In the genomic region with DNA sequence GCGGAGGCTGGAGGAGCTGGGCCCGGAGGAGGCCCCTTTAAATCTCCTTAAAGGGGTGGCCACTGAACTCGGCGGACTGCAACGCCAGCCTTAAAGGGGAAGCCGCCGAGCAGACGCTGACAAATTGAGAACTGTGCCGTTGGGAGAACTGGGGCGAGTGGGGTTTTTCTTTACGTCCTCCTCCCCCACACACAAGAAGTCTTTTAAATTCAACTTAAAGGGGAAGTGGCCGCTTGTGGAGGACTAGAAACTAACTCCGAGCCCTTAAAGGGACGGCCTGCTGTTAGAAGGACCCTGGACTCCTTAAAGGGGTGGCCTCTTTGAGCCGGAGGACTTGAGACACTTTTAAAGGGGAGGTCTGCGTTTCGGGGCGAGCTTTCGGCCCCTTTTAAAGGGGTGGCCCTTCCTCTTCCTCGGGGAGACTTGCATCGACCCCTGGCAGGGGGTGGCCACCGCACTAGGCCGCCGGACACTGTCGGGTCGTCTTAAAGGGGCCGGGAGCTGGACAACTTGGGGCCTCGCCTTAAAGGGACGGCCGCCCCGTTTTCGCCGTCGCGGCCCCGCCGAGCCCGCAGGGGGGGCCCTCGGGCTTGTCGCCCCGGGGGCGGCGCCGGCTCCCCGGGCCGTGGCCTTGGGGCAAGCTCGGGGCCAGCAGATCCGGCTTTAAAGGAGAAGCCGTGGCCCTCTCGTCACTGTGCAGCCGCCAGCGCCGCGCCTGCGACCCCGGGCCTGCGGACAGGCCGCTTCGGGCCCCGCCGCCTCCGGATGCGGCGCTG, we compare ENCODE assay signal across 8 cellular contexts. TPM values are rescaled to one million over a fixed set of nuclear protein-coding genes. Genes with fewer than 3 reads are reported as not detected.
DNase-seq lines count a peak whose midpoint lies in the region; ATAC-seq, FAIRE-seq and TF ChIP-seq lines count a peak whose summit lies in the region.

No MANE protein-coding gene starts in this region.

- BruUV-seq in HCT116 (replicated peaks; lab: Mats Ljungman, UMichigan), result TSS peak; percentile 74

- peaks cover 24 to 30% of the 10 kb centered on the region in 2 experiments for H3K36me3 ChIP-seq in HCT116 (ENCODE audit: control insufficient read depth in 1 of 2, insufficient read depth in 2 of 2, low read length in 2 of 2)
- H3K36me3 ChIP-seq in small intestine (ENCODE audit: control insufficient read depth in 2 of 2, insufficient read depth in 2 of 2, low read length in 2 of 2), result peaks cover 24 to 30% of the 10 kb centered on the region in 2 donors

- peaks cover 18 to 24% of the 10 kb centered on the region in 2 experiments for H3K4me1 ChIP-seq in HCT116 (ENCODE audit: control insufficient read depth in 1 of 2, insufficient read depth in 2 of 2, low read length in 2 of 2)
- peaks cover 0 to 6% of the 10 kb centered on the region in 2 donors for H3K4me1 ChIP-seq in small intestine (ENCODE audit: control insufficient read depth in 2 of 2, insufficient read depth in 1 of 2, low read depth in 1 of 2, low read length in 1 of 2)

- peak overlapping the region; percentile 80 for H3K4me2 ChIP-seq in HCT116 (ENCODE audit: low read length)

- H3K9me3 ChIP-seq in HCT116 (ENCODE audit: control insufficient read depth in 1 of 2, insufficient read depth in 1 of 2, low read depth in 1 of 2, low read length in 2 of 2) (no peaks in the 10 kb centered on the region), small intestine (ENCODE audit: control insufficient read depth, low read depth) (no peaks in the 10 kb centered on the region)

- RAD21 ChIA-PET in HCT116 (lab: Charles Lee; ENCODE audit: low non-redundant PET in 1 of 2, low total read pairs in 2 of 2, uncharacterized antibody in 2 of 2, unreplicated experiment in 2 of 2), result interaction anchor here in 1 of 2 experiments (1.0 kb wide), 1 partner anchor 146 kb away, joined by 3 read pairs; no protein-coding TSS in a partner anchor

- peak; percentile 21 for ATAC-seq in HCT116

- TF ChIP-seq CTCF in HCT116 (IDR thresholded peaks at IDR 0.05 in 2 of 3, conservative IDR thresholded peaks at IDR 0.05 in 1 of 3; ENCODE audit: borderline replicate concordance in 1 of 3, insufficient read depth in 1 of 3, low read depth in 2 of 3, low read length in 2 of 3) (0 out of 6 replicates have a peak, but pooled peaks of 1 of the 3 experiments have one; percentile 17), LNCaP clone FGC (IDR thresholded peaks at IDR 0.05; ENCODE audit: control insufficient read depth, extremely low read depth, insufficient read depth) (no peak)

- 0% methylated on average over 44 to 64 of the region's 64 CpGs for WGBS in small intestine, 3 donors

- CTCF ChIA-PET in HCT116 (lab: Charles Lee), result interaction anchor here (1.0 to 2.4 kb wide), 8 partner anchors 8 to 546 kb away, joined by 3 to 9 read pairs (median 4); a partner anchor contains a TSS

- peak overlapping the region; percentile 90 for H3K9ac ChIP-seq in HCT116 (ENCODE audit: low read length)

- H4K20me1 ChIP-seq in HCT116 (ENCODE audit: insufficient read depth), result no peaks in the 10 kb centered on the region

- TF ChIP-seq POLR2A in HCT116 (IDR thresholded peaks at IDR 0.05; ENCODE audit: borderline replicate concordance, extremely low read depth, insufficient read depth, insufficient read length), result peak; percentile 29

- H3K27me3 ChIP-seq in HCT116 (ENCODE audit: insufficient read depth, low read length) (no peaks in the 10 kb centered on the region), small intestine (ENCODE audit: control insufficient read depth in 2 of 2, insufficient read depth in 2 of 2, low read length in 2 of 2) (no peaks in the 10 kb centered on the region)

- peaks cover 41% of the 10 kb centered on the region for H3K79me2 ChIP-seq in HCT116 (ENCODE audit: insufficient read depth, low read length)

- H3K9me2 ChIP-seq in HCT116 (ENCODE audit: insufficient read depth), result no peaks in the 10 kb centered on the region

- POLR2A ChIA-PET in HCT116 (lab: Charles Lee), result interaction anchor here (0.6 to 1.5 kb wide), 3 partner anchors 35 to 146 kb away, joined by 3 to 4 read pairs (median 3); no protein-coding TSS in a partner anchor

- peak overlapping the region; percentile 88 to 94 for H3K4me3 ChIP-seq in HCT116 (replicated peaks in 1 of 2; ENCODE audit: low read depth in 1 of 2, low read length in 2 of 2)
- H3K4me3 ChIP-seq in LNCaP clone FGC (ENCODE audit: low read depth, low read length), result peak overlapping the region; percentile 89
- H3K4me3 ChIP-seq in small intestine (ENCODE audit: low read depth in 1 of 2, low read length in 2 of 2), result peak overlapping the region; percentile 86

- intact Hi-C loops in HCT116 (cut with micrococcal nuclease), result loop anchor here (2.0 kb wide), 1 partner anchor 40 kb away; a partner anchor contains a TSS

- FAIRE-seq in small intestine (lab: Jason Lieb, UNC), result no peak

- H3K27ac ChIP-seq in HCT116 (ENCODE audit: low read depth, low read length), result peak overlapping the region; percentile 97
- peak overlapping the region; percentile 97 to 99 for H3K27ac ChIP-seq in small intestine (ENCODE audit: low read depth in 1 of 2, low read length in 1 of 2)

- no peak overlapping the region for H2AFZ ChIP-seq in HCT116 (ENCODE audit: low read depth, low read length, poor library complexity, severe bottlenecking)

- DNase-seq in stimulated activated CD4-positive, alpha-beta T cell treated with anti-CD3 and anti-CD28 coated beads, Interleukin-2, amount 100 ng/mL, for 4 hours (ENCODE audit: low read depth), result peak; percentile 94
- DNase-seq in stimulated activated CD4-positive, alpha-beta T cell treated with anti-CD3 and anti-CD28 coated beads, Interleukin-12 subunit alpha, Interleukin-12 subunit beta, amount 100 ng/mL, for 4 hours, result no peak
- DNase-seq in HCT116 (ENCODE audit: low read depth, low spot score), result peak; percentile 94
- DNase-seq in LNCaP clone FGC (ENCODE audit: low read depth), result peak; percentile 85
- peak; percentile 99 for DNase-seq in SIG-M5 treated with dmso at 0.1 percent for 504 hours (lab: John Stamatoyannopoulos, UW; ENCODE audit: unreplicated experiment)
- peak; percentile 64 to 88 for DNase-seq in cerebellar nuclear complex (lab: John Stamatoyannopoulos, UW)
- DNase-seq in islet precursor cell, result peak; percentile 98
- peak; percentile 91 for DNase-seq in small intestine

- TF ChIP-seq RAD21 in HCT116 (IDR thresholded peaks at IDR 0.05; ENCODE audit: low read depth), result no peak

TF ChIP-seq in HCT116, 20 proteins besides CTCF, POLR2A, EP300 and RAD21:
- 0 out of 2 replicates have a peak, but pooled peaks have one; percentile 18 for TF ChIP-seq POLR2AphosphoS5 (IDR thresholded peaks at IDR 0.05; ENCODE audit: low read depth, low read length)
- peak; percentile 65 for TF ChIP-seq TCF7L2 (IDR thresholded peaks at IDR 0.05; ENCODE audit: borderline replicate concordance, extremely low read depth, insufficient read depth, insufficient read length)
- no peak for TF ChIP-seq FOSL1 (IDR thresholded peaks at IDR 0.05; ENCODE audit: low read depth)
- peak; percentile 52 for TF ChIP-seq YY1 (IDR thresholded peaks at IDR 0.05; ENCODE audit: extremely low read depth, insufficient replicate concordance, low read depth, low read length)
- no peak for TF ChIP-seq CEBPB (IDR thresholded peaks at IDR 0.05; ENCODE audit: low read depth)

RNA-seq across cellular contexts. Expression of a gene that starts 0.7 kb away (rescaled TPM):
- total RNA-seq in HCT116 (2021; ENCODE audit: unreplicated experiment), result 65.3 TPM
- polyA plus RNA-seq in HCT116 (2012), result 37.2 and 42.7 TPM in 2 replicates
- 10 to 100 TPM; 36.2 to 53.7 (median 41.6) TPM for polyA plus RNA-seq in small intestine

RNA-seq across cellular contexts. Expression of a gene that starts 8.2 kb away (rescaled TPM):
- 56.2 TPM for total RNA-seq in HCT116 (2021; ENCODE audit: unreplicated experiment)
- 28.8 and 39.7 TPM in 2 replicates for polyA plus RNA-seq in HCT116 (2012)
- 100 to 1,000 TPM in 2 of 3 donors, 10 to 100 TPM in 1; 42.3 to 131 (median 123) TPM for polyA plus RNA-seq in small intestine

RNA-seq across cellular contexts. Expression of a gene that starts 40.1 kb away (rescaled TPM):
- 59.6 TPM for total RNA-seq in HCT116 (2021; ENCODE audit: unreplicated experiment)
- polyA plus RNA-seq in HCT116 (2012), result 21.9 and 22.7 TPM in 2 replicates
- 10 to 100 TPM in 1 of 3 donors, 1 to 10 TPM in 2; 1.6 to 23.0 (median 4.5) TPM for polyA plus RNA-seq in small intestine

RNA-seq across cellular contexts. Expression of a gene that starts 48.7 kb away (rescaled TPM):
- total RNA-seq in HCT116 (2021; ENCODE audit: unreplicated experiment), result 10.3 TPM
- 6.1 and 7.3 TPM in 2 replicates for polyA plus RNA-seq in HCT116 (2012)
- polyA plus RNA-seq in small intestine, result 1 to 10 TPM; 5.7 to 7.2 (median 6.9) TPM
